In genomic region chr11:8788616-8789015, GRCh38 we compare ENCODE assay signal across 19 cellular contexts.
"Had no signal": no experiment of that assay in that cellular context is flagged by ENCODE, and none has a peak within 500 bp of the region (broad histone marks: within the 10 kb centered on the region; RNA-seq: fewer than 3 reads in every experiment).

No MANE protein-coding gene starts in this region.

- DNase-seq: activated B cell treated with CpG ODN at 0.5 μM for 24 hours; activated CD4-positive, alpha-beta memory T cell treated with anti-CD3 and anti-CD28 coated beads, Interleukin-2, amount 10 ng/mL, durations not matched to agents 7 days and 5 days; activated CD4-positive, alpha-beta T cell treated with anti-CD3 and anti-CD28 coated beads for 4 hours; activated CD8-positive, alpha-beta memory T cell treated with anti-CD3 and anti-CD28 coated beads, Interleukin-2, amount 10 ng/mL, durations not matched to agents 7 days and 5 days; activated naive CD4-positive, alpha-beta T cell; activated naive CD8-positive, alpha-beta T cell treated with anti-CD3 and anti-CD28 coated beads for 36 hours; amniotic stem cell; body of pancreas; dorsolateral prefrontal cortex; gastrocnemius medialis; mesenchymal stem cell; mucosa of descending colon; naive thymus-derived CD8-positive, alpha-beta T cell; stimulated activated CD4-positive, alpha-beta T cell treated with anti-CD3 and anti-CD28 coated beads, Interleukin-12 subunit alpha, Interleukin-12 subunit beta, amount 100 ng/mL, for 4 hours; stimulated activated CD4-positive, alpha-beta T cell treated with anti-CD3 and anti-CD28 coated beads, Interleukin-1b, Interleukin-23, amount 100 ng/mL, for 48 hours; stimulated activated CD8-positive, alpha-beta memory T cell treated with anti-CD3 and anti-CD28 coated beads, Interleukin-4, amount 100 ng/mL, for 48 hours; stimulated activated naive CD4-positive, alpha-beta T cell; T-cell had no signal

- H3K4me3 ChIP-seq: body of pancreas, dorsolateral prefrontal cortex, gastrocnemius medialis, mucosa of descending colon had no signal

- H3K27ac ChIP-seq: dorsolateral prefrontal cortex, gastrocnemius medialis, neutrophil had no signal

- H3K36me3 ChIP-seq: gastrocnemius medialis, neutrophil had no signal

- H3K27me3 ChIP-seq: body of pancreas, dorsolateral prefrontal cortex, gastrocnemius medialis, neutrophil had no signal

- H3K9me3 ChIP-seq: body of pancreas, gastrocnemius medialis, mucosa of descending colon, neutrophil had no signal
